ENCODE assay signal across 29 cellular contexts in genomic region chr13:34164585-34164984, GRCh38.
A peak's percentile ranks its signal among the peaks of the same experiment; 100 is the strongest.
DNase-seq lines count a peak whose midpoint lies in the region; ATAC-seq and TF ChIP-seq lines count a peak whose summit lies in the region.
"Had no signal": no experiment of that assay in that cellular context is flagged by ENCODE, and none has a peak within 500 bp of the region (broad histone marks: within the 10 kb centered on the region; RNA-seq: fewer than 3 reads in every experiment).

No MANE protein-coding gene starts in this region.

- in situ Hi-C loops in astrocyte of the cerebellum (cut with HindIII; ENCODE audit: low sequenced_read_pairs), result no loop called here
- in situ Hi-C loops in GM23248 (cut with MboI), result no loop called here

- H4K20me1 ChIP-seq in GM23338 (replicated peaks; ENCODE audit: insufficient read depth), result no peaks in the 10 kb centered on the region
- H4K20me1 ChIP-seq in GM23248 (ENCODE audit: insufficient read depth), result no peaks in the 10 kb centered on the region

- TF ChIP-seq CTCF in GM23338 (conservative IDR thresholded peaks at IDR 0.05; ENCODE audit: low read depth in 2 of 2) (no peak), astrocyte of the cerebellum (IDR thresholded peaks at IDR 0.05; ENCODE audit: low read depth, low read length, missing control alignments) (peak; percentile 4), retinal pigment epithelial cell (conservative IDR thresholded peaks at IDR 0.05; ENCODE audit: low read depth, low read length) (peak; percentile 49)

- peaks cover 14% of the 10 kb centered on the region; the same call in 2 of the 3 replicates for H3K4me1 Mint-ChIP-seq in GM23338
- H3K4me1 Mint-ChIP-seq: activated CD4-positive, alpha-beta T cell treated with anti-CD3 and anti-CD28 coated beads for 36 hours; CD8-positive, alpha-beta memory T cell; stimulated activated naive CD8-positive, alpha-beta T cell treated with anti-CD3 and anti-CD28 coated beads, Interleukin-15, amount 100 ng/mL, for 72 hours had no signal

- H3K9me3 ChIP-seq in GM23248 (ENCODE audit: low read depth), result no peaks in the 10 kb centered on the region
- H3K9me3 ChIP-seq: lower lobe of right lung, ovary, right atrium auricular region, tibial artery had no signal

- H3K4me2 ChIP-seq in GM23338 (no peak overlapping the region), GM23248 (ENCODE audit: unreplicated experiment) (no peak overlapping the region)

- H3K4me3 ChIP-seq in GM23338 (no peak overlapping the region), astrocyte of the cerebellum (ENCODE audit: low read depth, low read length) (no peak overlapping the region), retinal pigment epithelial cell (ENCODE audit: low read length) (no peak overlapping the region), GM23248 (no peak overlapping the region)
- H3K4me3 ChIP-seq: lower lobe of right lung, ovary, right atrium auricular region, tibial artery had no signal

- DNase-seq in GM23338 (ENCODE audit: low spot score) (peak; percentile 33), astrocyte of the cerebellum (ENCODE audit: low read depth) (no peak), kidney glomerular epithelial cell (lab: John Stamatoyannopoulos, UW) (peak; percentile 25), retinal pigment epithelial cell (ENCODE audit: low read depth) (peak; percentile 97), GM23248 (no peak)
- DNase-seq in stimulated activated CD4-positive, alpha-beta T cell treated with anti-CD3 and anti-CD28 coated beads, Interleukin-2, amount 100 ng/mL, for 24 hours, result no peak
- no peak for DNase-seq in activated CD8-positive, alpha-beta memory T cell treated with anti-CD3 and anti-CD28 coated beads for 24 hours
- DNase-seq: activated CD4-positive, alpha-beta T cell treated with anti-CD3 and anti-CD28 coated beads for 36 hours; activated naive CD4-positive, alpha-beta T cell treated with anti-CD3 and anti-CD28 coated beads, Interleukin-2, amount 50 U/mL, for 16 hours; activated T-cell treated with anti-CD3 and anti-CD28 coated beads for 4 hours; caudate nucleus; CD8-positive, alpha-beta memory T cell; Kasumi-1; kidney; lower lobe of right lung; NCI-H1436; NCI-H2081; NCI-H226; NCI-H69; ovary; stimulated activated CD4-positive, alpha-beta T cell treated with anti-CD3 and anti-CD28 coated beads, Interleukin-1b, Interleukin-23, amount 100 ng/mL, for 48 hours; stimulated activated CD8-positive, alpha-beta memory T cell treated with anti-CD3 and anti-CD28 coated beads, Interleukin-4, amount 100 ng/mL, for 48 hours; stimulated activated naive CD8-positive, alpha-beta T cell treated with anti-CD3 and anti-CD28 coated beads, Interleukin-15, amount 100 ng/mL, for 72 hours; T-helper 9 cell; tibial artery had no signal

- no peaks in the 10 kb centered on the region for H3K9me3 Mint-ChIP-seq in GM23338
- H3K9me3 Mint-ChIP-seq: activated T-helper 2 cell treated with anti-CD3 and anti-CD28 coated beads, Interferon-gamma antibody, Interleukin-2, Interleukin-4, amounts not matched to agents 10 μg/mL and 5 μg/mL and 100 μg/mL, durations not matched to agents 14 hours and 24 hours and 36 hours had no signal

- H3K27me3 ChIP-seq in GM23338 (ENCODE audit: insufficient read depth) (no peaks in the 10 kb centered on the region), GM23248 (replicated peaks; ENCODE audit: insufficient read depth) (no peaks in the 10 kb centered on the region)
- H3K27me3 ChIP-seq: ovary, right atrium auricular region, tibial artery had no signal

- no peaks in the 10 kb centered on the region for H3K79me2 ChIP-seq in GM23338 (replicated peaks; ENCODE audit: insufficient read depth)
- H3K79me2 ChIP-seq in GM23248 (ENCODE audit: insufficient read depth), result no peaks in the 10 kb centered on the region

- no peak overlapping the region for H3K9ac ChIP-seq in GM23248

- no peaks in the 10 kb centered on the region for H3K27me3 Mint-ChIP-seq in GM23338 (ENCODE audit: insufficient read depth, low read depth, poor library complexity)

- no peaks in the 10 kb centered on the region for H3F3A ChIP-seq in GM23338 (replicated peaks; ENCODE audit: low read depth)
- H3F3A ChIP-seq in GM23248 (ENCODE audit: insufficient read depth), result peaks cover 26% of the 10 kb centered on the region

- WGBS in GM23248 (ENCODE audit: low coverage in 1 of 2, low lambda C conversion rate in 2 of 2, missing lambda C conversion rate in 2 of 2), 2 experiments, result 81 to 89% methylated on average over 6 of the region's 6 CpGs

- H3K4me1 ChIP-seq in GM23338 (ENCODE audit: insufficient read depth), result peaks cover 9% of the 10 kb centered on the region
- peaks cover 25% of the 10 kb centered on the region for H3K4me1 ChIP-seq in GM23248 (ENCODE audit: insufficient read depth)
- H3K4me1 ChIP-seq: lower lobe of right lung had no signal

- H3K27ac ChIP-seq in GM23338 (ENCODE audit: low read depth) (no peak overlapping the region), GM23248 (no peak overlapping the region)
- H3K27ac ChIP-seq: lower lobe of right lung, ovary, right atrium auricular region had no signal

- H2AFZ ChIP-seq in GM23338 (peak overlapping the region; percentile 25; the same call in 1 of the 2 replicates), GM23248 (no peak overlapping the region)

- H3K9me2 ChIP-seq in GM23338 (ENCODE audit: insufficient read depth), result no peaks in the 10 kb centered on the region
- no peaks in the 10 kb centered on the region for H3K9me2 ChIP-seq in GM23248 (ENCODE audit: insufficient read depth)

- H3K36me3 ChIP-seq in GM23338 (ENCODE audit: insufficient read depth), result no peaks in the 10 kb centered on the region
- H3K36me3 ChIP-seq in GM23248 (ENCODE audit: low read depth), result no peaks in the 10 kb centered on the region
- H3K36me3 ChIP-seq: lower lobe of right lung, ovary, right atrium auricular region, tibial artery had no signal

- peak; percentile 65 for ATAC-seq in GM23338
- no peak for ATAC-seq in GM21526 (IDR thresholded peaks at IDR 0.05; ENCODE audit: low FRiP score, unreplicated experiment)
- ATAC-seq: activated CD4-positive, alpha-beta T cell treated with anti-CD3 and anti-CD28 coated beads for 36 hours; lower lobe of right lung; stimulated activated naive CD8-positive, alpha-beta T cell treated with anti-CD3 and anti-CD28 coated beads, Interleukin-15, amount 100 ng/mL, for 72 hours had no signal

- H3K36me3 Mint-ChIP-seq in GM23338 (ENCODE audit: low read depth), result no peaks in the 10 kb centered on the region
- H3K36me3 Mint-ChIP-seq: CD8-positive, alpha-beta memory T cell had no signal

- no peak overlapping the region for H3K27ac Mint-ChIP-seq in GM23338
- H3K27ac Mint-ChIP-seq: activated CD4-positive, alpha-beta T cell treated with anti-CD3 and anti-CD28 coated beads for 36 hours; activated T-helper 2 cell treated with anti-CD3 and anti-CD28 coated beads, Interferon-gamma antibody, Interleukin-2, Interleukin-4, amounts not matched to agents 10 μg/mL and 5 μg/mL and 100 μg/mL, durations not matched to agents 14 hours and 24 hours and 36 hours; CD8-positive, alpha-beta memory T cell; stimulated activated naive CD8-positive, alpha-beta T cell treated with anti-CD3 and anti-CD28 coated beads, Interleukin-15, amount 100 ng/mL, for 72 hours had no signal

- H3K4me3 Mint-ChIP-seq in GM23338, result no peak overlapping the region
- H3K4me3 Mint-ChIP-seq: activated CD4-positive, alpha-beta T cell treated with anti-CD3 and anti-CD28 coated beads for 36 hours; CD8-positive, alpha-beta memory T cell; nephron; stimulated activated naive CD8-positive, alpha-beta T cell treated with anti-CD3 and anti-CD28 coated beads, Interleukin-15, amount 100 ng/mL, for 72 hours had no signal

TF ChIP-seq in GM23338, 12 proteins besides CTCF, POLR2A, EP300 and RAD21 (continues in another document):
- no peak for TF ChIP-seq ZNF331 (CRISPR knock-in tag; IDR thresholded peaks at IDR 0.05; ENCODE audit: low read depth)
- no peak for TF ChIP-seq EZH2phosphoT487 (IDR thresholded peaks at IDR 0.05; ENCODE audit: unreplicated experiment)
- no peak for TF ChIP-seq POLR2AphosphoS5 (IDR thresholded peaks at IDR 0.05; ENCODE audit: low read depth)
- TF ChIP-seq EZH2 (IDR thresholded peaks at IDR 0.05; ENCODE audit: low read depth, unreplicated experiment), result no peak
- no peak for TF ChIP-seq REST (IDR thresholded peaks at IDR 0.05; ENCODE audit: unreplicated experiment)
- no peak for TF ChIP-seq ZNF114 (CRISPR knock-in tag; IDR thresholded peaks at IDR 0.05)
- TF ChIP-seq NANOG (IDR thresholded peaks at IDR 0.05; ENCODE audit: borderline replicate concordance), result no peak

Comparison
In these comparisons a context has a peak if more than half of its experiments do, and no peak if none do; other contexts are left out.
1. DNase-seq: peak in GM23338 (single experiment), kidney glomerular epithelial cell (single experiment) and retinal pigment epithelial cell (single experiment); none in astrocyte of the cerebellum (single experiment), GM23248 (single experiment), stimulated activated CD4-positive, alpha-beta T cell treated with anti-CD3 and anti-CD28 coated beads, Interleukin-2, amount 100 ng/mL, for 24 hours (0 of 2) and activated CD8-positive, alpha-beta memory T cell treated with anti-CD3 and anti-CD28 coated beads for 24 hours (single experiment).
2. CTCF ChIP-seq: peak in astrocyte of the cerebellum (single experiment) and retinal pigment epithelial cell (single experiment); none in GM23338 (0 of 2).